In genomic region chr2:23385351-23385747, GRCh38 we compare ENCODE assay signal across 8 cellular contexts. TPM values are rescaled to one million over a fixed set of nuclear protein-coding genes. Genes with fewer than 3 reads are reported as not detected.
DNase-seq lines count a peak whose midpoint lies in the region; ATAC-seq, FAIRE-seq and TF ChIP-seq lines count a peak whose summit lies in the region.

No MANE protein-coding gene starts in this region.

- no peaks in the 10 kb centered on the region for H3K36me3 Mint-ChIP-seq in mesothelial cell of epicardium

- peak overlapping the region; percentile 60 for H3K4me3 Mint-ChIP-seq in mesothelial cell of epicardium

- peaks cover 11% of the 10 kb centered on the region for H3K4me1 ChIP-seq in BE2C
- no peaks in the 10 kb centered on the region for H3K4me1 ChIP-seq in effector memory CD4-positive, alpha-beta T cell (ENCODE audit: control insufficient read depth, insufficient read depth, low read length, poor library complexity, severe bottlenecking)

- peak; percentile 62 for DNase-seq in BE2C
- peak; percentile 30 for DNase-seq in RPMI7951 (ENCODE audit: low read depth)
- DNase-seq in effector memory CD4-positive, alpha-beta T cell = no peak
- peak in 1 of 2 experiments; percentile 51 for DNase-seq in mesothelial cell of epicardium (ENCODE audit: low spot score in 2 of 2, unreplicated experiment in 2 of 2)
- peak; percentile 71 for DNase-seq in urothelium cell line (ENCODE audit: low spot score)
- no peak for DNase-seq in GOT3 (lab: John Stamatoyannopoulos, UW)

- TF ChIP-seq CTCF in BE2C (IDR thresholded peaks at IDR 0.05; ENCODE audit: low read depth, low read length) (no peak), mesothelial cell of epicardium (IDR thresholded peaks at IDR 0.05; ENCODE audit: unreplicated experiment) (no peak)

- H3K27me3 Mint-ChIP-seq in mesothelial cell of epicardium (ENCODE audit: low read depth) = peaks cover 58% of the 10 kb centered on the region

- H3K4me1 Mint-ChIP-seq in mesothelial cell of epicardium = peaks cover 29% of the 10 kb centered on the region

- FAIRE-seq in urothelium cell line (lab: Jason Lieb, UNC) = no peak

- peaks cover 2% of the 10 kb centered on the region; the same call in 1 of the 2 replicates for H3K36me3 ChIP-seq in BE2C
- H3K36me3 ChIP-seq in effector memory CD4-positive, alpha-beta T cell (ENCODE audit: control insufficient read depth, insufficient read depth, low read length) = no peaks in the 10 kb centered on the region

- no peak overlapping the region for H3K27ac ChIP-seq in effector memory CD4-positive, alpha-beta T cell (ENCODE audit: insufficient read depth, low read length, poor library complexity, severe bottlenecking)

- H3K4me3 ChIP-seq in BE2C (ENCODE audit: low read depth, low read length) = peak overlapping the region; percentile 91
- peak overlapping the region; percentile 41 for H3K4me3 ChIP-seq in effector memory CD4-positive, alpha-beta T cell (ENCODE audit: insufficient read depth, low read depth, low read length, poor library complexity, severe bottlenecking)

- H3K27ac Mint-ChIP-seq in mesothelial cell of epicardium = no peak overlapping the region

- no peaks in the 10 kb centered on the region for H3K9me3 ChIP-seq in BE2C
- no peaks in the 10 kb centered on the region for H3K9me3 ChIP-seq in effector memory CD4-positive, alpha-beta T cell (ENCODE audit: control insufficient read depth, low read length)

- H3K9me3 Mint-ChIP-seq in mesothelial cell of epicardium = no peaks in the 10 kb centered on the region

- ATAC-seq in GM18870 (IDR thresholded peaks at IDR 0.05; ENCODE audit: unreplicated experiment) = peak; percentile 18
- ATAC-seq in HG03039 (IDR thresholded peaks at IDR 0.05; ENCODE audit: unreplicated experiment) = peak; percentile 24

- H3K27me3 ChIP-seq in BE2C = no peaks in the 10 kb centered on the region; the same call in 1 of the 2 replicates
- peaks cover 14% of the 10 kb centered on the region for H3K27me3 ChIP-seq in effector memory CD4-positive, alpha-beta T cell (replicated peaks; ENCODE audit: control insufficient read depth, insufficient read depth, low read length, poor library complexity, severe bottlenecking)

RNA-seq across cellular contexts. Expression of gene KLHL29, which starts 0.4 kb away (rescaled TPM):
- polyA plus RNA-seq in BE2C (2012; ENCODE audit: insufficient read depth, insufficient read length, low read depth) = 5.9 TPM
- 0.78 and 0.84 TPM in 2 replicates for total RNA-seq in RPMI7951 (2014; rRNA removed; shearing (Covaris generic))
- 27.4 to 30.2 TPM (median 28.3 TPM) in 3 replicates for total RNA-seq in mesothelial cell of epicardium

Comparison
In these comparisons a context has a peak if more than half of its experiments do, and no peak if none do; other contexts are left out.
1. DNase-seq: peak in BE2C (single experiment), RPMI7951 (single experiment) and urothelium cell line (single experiment); none in effector memory CD4-positive, alpha-beta T cell (0 of 3) and GOT3 (single experiment).
2. RNA of gene KLHL29, which starts 0.4 kb away (total RNA-seq): 27.4 to 30.2 TPM in mesothelial cell of epicardium; 0.78 to 0.84 TPM in RPMI7951; every median in the first group is over 10 times any median in the second.